In genomic region chr12:5665615-5666014, GRCh38 we compare ENCODE assay signal across 22 cellular contexts.
DNase-seq lines count a peak whose midpoint lies in the region; ATAC-seq, FAIRE-seq and TF ChIP-seq lines count a peak whose summit lies in the region.
"Had no signal": no experiment of that assay in that cellular context is flagged by ENCODE, and none has a peak within 500 bp of the region (broad histone marks: within the 10 kb centered on the region; RNA-seq: fewer than 3 reads in every experiment).

No MANE protein-coding gene starts in this region.

- no peak overlapping the region for H3K4ac ChIP-seq in mesenchymal stem cell (ENCODE audit: low read depth in 1 of 2, low read length in 2 of 2)

- no peak overlapping the region for H3K14ac ChIP-seq in mesenchymal stem cell (ENCODE audit: low read length in 2 of 2)

- H3K79me1 ChIP-seq in mesenchymal stem cell (replicated peaks; ENCODE audit: low read length, poor library complexity, severe bottlenecking), result no peaks in the 10 kb centered on the region

- H3K4me3 ChIP-seq in AG04449 (ENCODE audit: low read depth, low read length) (no peak overlapping the region), astrocyte (ENCODE audit: insufficient read depth, low read depth, low read length) (no peak overlapping the region), mesenchymal stem cell (ENCODE audit: insufficient read depth in 1 of 2, low read depth in 1 of 2, low read length in 2 of 2) (no peak overlapping the region)
- no peak overlapping the region for H3K4me3 ChIP-seq in naive thymus-derived CD4-positive, alpha-beta T cell (ENCODE audit: low read length)
- H3K4me3 ChIP-seq: body of pancreas had no signal

- H2BK12ac ChIP-seq in mesenchymal stem cell (ENCODE audit: low read length in 2 of 2), result no peak overlapping the region

- H2AK5ac ChIP-seq in mesenchymal stem cell (ENCODE audit: low read length, severe bottlenecking), result no peak overlapping the region

- H4K8ac ChIP-seq in mesenchymal stem cell (ENCODE audit: low read length), result no peak overlapping the region

- no peak overlapping the region for H2BK5ac ChIP-seq in mesenchymal stem cell (ENCODE audit: low read depth, low read length, poor library complexity, severe bottlenecking)

- H2BK120ac ChIP-seq in mesenchymal stem cell (ENCODE audit: low read depth, low read length), result no peak overlapping the region

- FAIRE-seq in astrocyte (lab: Jason Lieb, UNC), result peak; percentile 82
- FAIRE-seq: keratinocyte had no signal

- ATAC-seq in activated naive CD4-positive, alpha-beta T cell treated with anti-CD3 and anti-CD28 coated beads, Interleukin-2, amount 50 U/mL, for 72 hours, result no peak
- ATAC-seq in naive thymus-derived CD4-positive, alpha-beta T cell, result no peak
- ATAC-seq: body of pancreas had no signal

- peak overlapping the region; percentile 37 for H3K4me2 ChIP-seq in astrocyte (ENCODE audit: low read length)
- H3K4me2 ChIP-seq in mesenchymal stem cell (ENCODE audit: low read length, poor library complexity, severe bottlenecking), result no peak overlapping the region

- H3K4me3 Mint-ChIP-seq in HFFc6 (peak overlapping the region; percentile 75), astrocyte (ENCODE audit: unreplicated experiment) (no peak overlapping the region)
- no peak overlapping the region for H3K4me3 Mint-ChIP-seq in naive thymus-derived CD4-positive, alpha-beta T cell
- H3K4me3 Mint-ChIP-seq: CD4-positive, alpha-beta memory T cell; memory B cell; nephron progenitor cell had no signal

- TF ChIP-seq CTCF in AG04449 (IDR thresholded peaks at IDR 0.05; ENCODE audit: insufficient read depth, low read length, missing control alignments) (no peak), HFFc6 (IDR thresholded peaks at IDR 0.05) (no peak), astrocyte (IDR thresholded peaks at IDR 0.05; ENCODE audit: insufficient read depth, low read depth, low read length) (no peak)

- no peaks in the 10 kb centered on the region for H3K36me3 ChIP-seq in astrocyte (ENCODE audit: insufficient read depth, low read length)
- no peaks in the 10 kb centered on the region for H3K36me3 ChIP-seq in mesenchymal stem cell (ENCODE audit: control insufficient read depth in 1 of 2, insufficient read depth in 2 of 2, low read depth in 1 of 2, low read length in 2 of 2)
- no peaks in the 10 kb centered on the region for H3K36me3 ChIP-seq in naive thymus-derived CD4-positive, alpha-beta T cell (ENCODE audit: control insufficient read depth in 2 of 3, insufficient read depth in 3 of 3, low read length in 3 of 3)

- H3K27ac Mint-ChIP-seq in HFFc6, result peak overlapping the region; percentile 95
- H3K27ac Mint-ChIP-seq in astrocyte (ENCODE audit: unreplicated experiment), result peak overlapping the region; percentile 97
- H3K27ac Mint-ChIP-seq in activated naive CD4-positive, alpha-beta T cell treated with anti-CD3 and anti-CD28 coated beads, Interleukin-2, amount 50 U/mL, for 72 hours, result no peak overlapping the region
- no peak overlapping the region for H3K27ac Mint-ChIP-seq in naive thymus-derived CD4-positive, alpha-beta T cell
- H3K27ac Mint-ChIP-seq: CD4-positive, alpha-beta memory T cell; memory B cell; nephron progenitor cell had no signal

- H3K9me3 Mint-ChIP-seq in HFFc6 (no peaks in the 10 kb centered on the region; the same call in none of the 2 replicates), astrocyte (ENCODE audit: unreplicated experiment) (no peaks in the 10 kb centered on the region)
- H3K9me3 Mint-ChIP-seq in activated naive CD4-positive, alpha-beta T cell treated with anti-CD3 and anti-CD28 coated beads, Interleukin-2, amount 50 U/mL, for 72 hours, result no peaks in the 10 kb centered on the region
- H3K9me3 Mint-ChIP-seq in naive thymus-derived CD4-positive, alpha-beta T cell, result peaks cover 0 to 2% (median 0%) of the 10 kb centered on the region in 11 donors
- H3K9me3 Mint-ChIP-seq: nephron progenitor cell had no signal

- H2BK15ac ChIP-seq in mesenchymal stem cell (ENCODE audit: low read depth, poor library complexity, severe bottlenecking), result no peak overlapping the region

- H3K36me3 Mint-ChIP-seq in HFFc6 (ENCODE audit: low read depth), result no peaks in the 10 kb centered on the region
- H3K36me3 Mint-ChIP-seq in astrocyte (ENCODE audit: low read depth, unreplicated experiment), result no peaks in the 10 kb centered on the region
- H3K36me3 Mint-ChIP-seq in activated naive CD4-positive, alpha-beta T cell treated with anti-CD3 and anti-CD28 coated beads, Interleukin-2, amount 50 U/mL, for 72 hours, result no peaks in the 10 kb centered on the region
- no peaks in the 10 kb centered on the region for H3K36me3 Mint-ChIP-seq in naive thymus-derived CD4-positive, alpha-beta T cell
- H3K36me3 Mint-ChIP-seq: CD4-positive, alpha-beta memory T cell; memory B cell had no signal

- H3K27ac ChIP-seq in astrocyte (ENCODE audit: low read depth, low read length) (peak overlapping the region; percentile 36), mesenchymal stem cell (ENCODE audit: low read length, poor library complexity, severe bottlenecking) (peak overlapping the region; percentile 94)
- no peak overlapping the region for H3K27ac ChIP-seq in naive thymus-derived CD4-positive, alpha-beta T cell (ENCODE audit: low read depth, low read length)
- H3K27ac ChIP-seq: body of pancreas had no signal

- intact Hi-C loops in naive thymus-derived CD4-positive, alpha-beta T cell (cut with micrococcal nuclease), result no loop called here

- H3K79me2 ChIP-seq in astrocyte (ENCODE audit: insufficient read depth, low read length), result no peaks in the 10 kb centered on the region

- H2AFZ ChIP-seq in astrocyte (ENCODE audit: low read depth, low read length), result no peak overlapping the region
- H2AFZ ChIP-seq in mesenchymal stem cell (ENCODE audit: low read depth, low read length), result no peak overlapping the region

- CTCF ChIA-PET in AG04449 (lab: Yijun Ruan, JAX), result interaction anchor here (1.2 to 4.2 kb wide), 4 partner anchors 13 to 237 kb away, joined by 3 to 30 read pairs (median 4); no protein-coding TSS in a partner anchor
- CTCF ChIA-PET in naive thymus-derived CD4-positive, alpha-beta T cell (lab: Charles Lee), result no interaction called here

- no peaks in the 10 kb centered on the region for H4K20me1 ChIP-seq in astrocyte (ENCODE audit: insufficient read depth, low read length)

- H3K27me3 Mint-ChIP-seq in HFFc6 (ENCODE audit: insufficient read depth), result no peaks in the 10 kb centered on the region
- no peaks in the 10 kb centered on the region for H3K27me3 Mint-ChIP-seq in astrocyte (ENCODE audit: low read depth, unreplicated experiment)
- peaks cover 0 to 9% (median 0%) of the 10 kb centered on the region in 5 donors for H3K27me3 Mint-ChIP-seq in naive thymus-derived CD4-positive, alpha-beta T cell
- H3K27me3 Mint-ChIP-seq: CD4-positive, alpha-beta memory T cell; memory B cell had no signal

- H3K18ac ChIP-seq in mesenchymal stem cell (ENCODE audit: low read depth in 1 of 2, low read length in 2 of 2), result no peak overlapping the region

- H3K9me3 ChIP-seq in astrocyte (ENCODE audit: insufficient read depth, low read depth, low read length), result peaks cover 5% of the 10 kb centered on the region
- H3K9me3 ChIP-seq in mesenchymal stem cell (ENCODE audit: control insufficient read depth, low read length), result no peaks in the 10 kb centered on the region
- H3K9me3 ChIP-seq in naive thymus-derived CD4-positive, alpha-beta T cell (ENCODE audit: control insufficient read depth in 2 of 3, low read length in 3 of 3), result no peaks in the 10 kb centered on the region
- H3K9me3 ChIP-seq: body of pancreas had no signal

- H3K9ac ChIP-seq in astrocyte (ENCODE audit: low read length) (peak overlapping the region; percentile 30), mesenchymal stem cell (ENCODE audit: low read length) (no peak overlapping the region)

- DNase-seq in AG04449 (ENCODE audit: low read depth, low spot score), result peak; percentile 67
- peak; percentile 82 for DNase-seq in HFFc6
- peak; percentile 72 for DNase-seq in astrocyte (ENCODE audit: low read depth)
- peak; percentile 51 for DNase-seq in mesenchymal stem cell
- no peak for DNase-seq in activated naive CD4-positive, alpha-beta T cell treated with anti-CD3 and anti-CD28 coated beads, Interleukin-2, amount 50 U/mL, for 72 hours (ENCODE audit: low spot score in 2 of 2)
- no peak for DNase-seq in naive thymus-derived CD4-positive, alpha-beta T cell
- no peak for DNase-seq in NCI-H774 (lab: John Stamatoyannopoulos, UW)
- no peak for DNase-seq in Ammon's horn (ENCODE audit: low spot score)
- DNase-seq: body of pancreas; CD4-positive, alpha-beta memory T cell; cortex of kidney; DND-41; MV-4-11; NCI-H2081; NCI-H524; nephron progenitor cell; SHP77 treated with DMSO at 0.1 percent for 48 hours; stimulated activated naive CD4-positive, alpha-beta T cell treated with Interleukin-2 at 50 U/mL for 16 hours; T-helper 9 cell; trophoblast cell had no signal

- no peak overlapping the region for H3K23ac ChIP-seq in mesenchymal stem cell (ENCODE audit: low read length in 2 of 2)

- H3K27me3 ChIP-seq in astrocyte (ENCODE audit: insufficient read depth, low read length), result no peaks in the 10 kb centered on the region
- H3K27me3 ChIP-seq in mesenchymal stem cell (ENCODE audit: control insufficient read depth in 1 of 2, insufficient read depth in 1 of 2, low read length in 2 of 2), result no peaks in the 10 kb centered on the region
- no peaks in the 10 kb centered on the region for H3K27me3 ChIP-seq in naive thymus-derived CD4-positive, alpha-beta T cell (ENCODE audit: control insufficient read depth in 2 of 2, insufficient read depth in 2 of 2, low read length in 2 of 2)
- H3K27me3 ChIP-seq: body of pancreas had no signal

- H3K4me1 ChIP-seq in astrocyte (ENCODE audit: insufficient read depth, low read length) (peaks cover 6% of the 10 kb centered on the region), mesenchymal stem cell (ENCODE audit: control insufficient read depth, insufficient read depth, low read depth, low read length) (peaks cover 8% of the 10 kb centered on the region)
- H3K4me1 ChIP-seq in naive thymus-derived CD4-positive, alpha-beta T cell (ENCODE audit: control insufficient read depth in 2 of 2, insufficient read depth in 2 of 2, low read length in 2 of 2), result no peaks in the 10 kb centered on the region
- H3K4me1 ChIP-seq: body of pancreas had no signal

- 66% methylated on average over 4 of the region's 4 CpGs for WGBS in mesenchymal stem cell

- POLR2A ChIA-PET in AG04449 (lab: Yijun Ruan, JAX), result no interaction called here
- POLR2A ChIA-PET in naive thymus-derived CD4-positive, alpha-beta T cell (lab: Charles Lee), result no interaction called here

- H3K4me1 Mint-ChIP-seq in HFFc6 (ENCODE audit: low read depth) (peaks cover 33% of the 10 kb centered on the region), astrocyte (ENCODE audit: low read depth, unreplicated experiment) (peaks cover 19% of the 10 kb centered on the region)
- H3K4me1 Mint-ChIP-seq in naive thymus-derived CD4-positive, alpha-beta T cell, result no peaks in the 10 kb centered on the region
- H3K4me1 Mint-ChIP-seq: CD4-positive, alpha-beta memory T cell; memory B cell; nephron progenitor cell had no signal

- H4K91ac ChIP-seq in mesenchymal stem cell (ENCODE audit: low read length), result no peak overlapping the region

Comparison
In these comparisons a context has a peak if more than half of its experiments do, and no peak if none do; other contexts are left out.
1. DNase-seq: peak in AG04449 (single experiment), HFFc6 (single experiment), astrocyte (single experiment) and mesenchymal stem cell (single experiment); none in activated naive CD4-positive, alpha-beta T cell treated with anti-CD3 and anti-CD28 coated beads, Interleukin-2, amount 50 U/mL, for 72 hours (0 of 2), naive thymus-derived CD4-positive, alpha-beta T cell (0 of 9), NCI-H774 (single experiment) and Ammon's horn (single experiment).
2. H3K27ac Mint-ChIP-seq: peak in HFFc6 (single experiment) and astrocyte (single experiment); none in activated naive CD4-positive, alpha-beta T cell treated with anti-CD3 and anti-CD28 coated beads, Interleukin-2, amount 50 U/mL, for 72 hours (0 of 2) and naive thymus-derived CD4-positive, alpha-beta T cell (0 of 9).